32 cellular contexts compared by ENCODE assay signal in the genomic region with DNA sequence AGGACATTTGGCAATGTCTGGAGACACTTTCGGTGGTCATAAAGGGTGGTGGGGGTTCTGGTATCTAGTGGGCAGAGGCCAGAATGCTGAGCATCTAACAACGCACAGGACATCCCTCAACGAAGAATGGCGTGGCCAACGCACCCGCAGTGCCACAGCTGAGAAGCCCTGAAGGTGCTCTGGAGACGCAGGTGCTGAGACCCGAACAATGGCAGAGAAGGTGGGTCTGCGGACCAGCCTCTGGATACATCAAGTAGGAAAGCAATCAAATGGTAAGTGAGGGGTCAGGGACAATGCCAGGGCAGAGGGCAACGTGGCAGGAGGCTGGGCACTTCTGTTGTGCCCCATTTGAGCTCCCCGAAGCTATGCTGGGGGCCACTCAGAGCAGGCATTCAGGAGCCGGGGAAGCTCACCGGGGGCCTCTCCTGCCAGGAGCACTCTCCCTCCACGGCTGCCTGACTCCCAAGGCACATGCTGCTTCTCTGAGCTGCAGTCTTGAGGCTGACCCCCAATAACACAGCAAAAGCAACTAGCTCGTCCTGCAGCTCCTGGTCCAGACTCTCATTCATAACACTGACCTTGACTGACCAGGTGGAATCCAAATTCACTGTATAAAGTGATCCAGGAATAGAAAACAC. TPM values are rescaled to one million over a fixed set of nuclear protein-coding genes. Genes with fewer than 3 reads are reported as not detected.
"Had no signal": no experiment of that assay in that cellular context is flagged by ENCODE, and none has a peak within 500 bp of the region (broad histone marks: within the 10 kb centered on the region; RNA-seq: fewer than 3 reads in every experiment).

No MANE protein-coding gene starts in this region.

- ATAC-seq: foreskin keratinocyte; heart left ventricle; left lobe of liver; lower lobe of right lung; naive thymus-derived CD8-positive, alpha-beta T cell; right lobe of liver; stimulated activated naive CD8-positive, alpha-beta T cell treated with anti-CD3 and anti-CD28 coated beads, Interleukin-15, amount 100 ng/mL, for 72 hours had no signal

- H3K4me3 ChIP-seq: esophagus muscularis mucosa, heart left ventricle, lower lobe of right lung, neural progenitor cell, right lobe of liver, tibial artery had no signal

- H3K27me3 Mint-ChIP-seq: naive thymus-derived CD8-positive, alpha-beta T cell; stimulated activated naive CD8-positive, alpha-beta T cell treated with anti-CD3 and anti-CD28 coated beads, Interleukin-15, amount 100 ng/mL, for 72 hours had no signal

- H3K27ac ChIP-seq: esophagus muscularis mucosa, foreskin keratinocyte, lower lobe of right lung, neural progenitor cell, right lobe of liver, tibial artery, VCaP had no signal

- DNase-seq: activated CD4-positive, alpha-beta T cell treated with anti-CD3 and anti-CD28 coated beads, Interleukin-2, amount 50 U/mL, for 1 hour; activated CD4-positive, CD25-positive, alpha-beta regulatory T cell treated with anti-CD3 and anti-CD28 coated beads, Interleukin-2, amount 50 U/mL, for 72 hours; activated effector memory CD4-positive, alpha-beta T cell treated with anti-CD3 and anti-CD28 coated beads, Interleukin-2, amount 50 U/mL, for 16 hours; activated naive CD4-positive, alpha-beta T cell treated with anti-CD3 and anti-CD28 coated beads, Interleukin-2, amount 50 U/mL, for 16 hours; activated T-cell treated with anti-CD3 and anti-CD28 coated beads for 4 hours; amniotic stem cell; central memory CD4-positive, alpha-beta T cell; foreskin keratinocyte; hypothalamus; immature natural killer cell; lower lobe of right lung; mesenchymal stem cell; naive thymus-derived CD8-positive, alpha-beta T cell; right lobe of liver; stimulated activated CD4-positive, alpha-beta T cell treated with anti-CD3 and anti-CD28 coated beads, Interleukin-12 subunit alpha, Interleukin-12 subunit beta, amount 100 ng/mL, for 4 hours; stimulated activated CD4-positive, alpha-beta T cell treated with anti-CD3 and anti-CD28 coated beads, Interleukin-4, amount 100 ng/mL, for 1 hour; stimulated activated naive CD8-positive, alpha-beta T cell treated with anti-CD3 and anti-CD28 coated beads, Interleukin-15, amount 100 ng/mL, for 72 hours; substantia nigra; T-helper 1 cell; T-helper 9 cell had no signal

- H3K4me3 Mint-ChIP-seq: activated T-helper 1 cell treated with anti-CD3 and anti-CD28 coated beads, Interleukin-12 subunit alpha, Interleukin-12 subunit beta, Interleukin-2, Interleukin-4 antibody, amounts not matched to agents 30 ng/mL and 10 ng/mL and 1 ng/mL, durations not matched to agents 14 hours and 24 hours and 36 hours; dendritic cell treated with granulocyte-macrophage colony-stimulating factor and Interleukin-4, amounts not matched to agents 40 ng/mL and 50 ng/mL, for 4 days; immature natural killer cell; naive thymus-derived CD8-positive, alpha-beta T cell; neural progenitor cell; stimulated activated naive CD8-positive, alpha-beta T cell treated with anti-CD3 and anti-CD28 coated beads, Interleukin-15, amount 100 ng/mL, for 72 hours had no signal

- H3K9me3 Mint-ChIP-seq: activated T-helper 1 cell treated with anti-CD3 and anti-CD28 coated beads, Interleukin-12 subunit alpha, Interleukin-12 subunit beta, Interleukin-2, Interleukin-4 antibody, amounts not matched to agents 30 ng/mL and 10 ng/mL and 1 ng/mL, durations not matched to agents 14 hours and 24 hours and 36 hours; dendritic cell treated with granulocyte-macrophage colony-stimulating factor and Interleukin-4, amounts not matched to agents 40 ng/mL and 50 ng/mL, for 4 days; immature natural killer cell; naive thymus-derived CD8-positive, alpha-beta T cell; neural progenitor cell; stimulated activated naive CD8-positive, alpha-beta T cell treated with anti-CD3 and anti-CD28 coated beads, Interleukin-15, amount 100 ng/mL, for 72 hours had no signal

- H3K4me1 ChIP-seq: foreskin keratinocyte had no signal

- H3K27ac Mint-ChIP-seq: activated T-helper 1 cell treated with anti-CD3 and anti-CD28 coated beads, Interleukin-12 subunit alpha, Interleukin-12 subunit beta, Interleukin-2, Interleukin-4 antibody, amounts not matched to agents 30 ng/mL and 10 ng/mL and 1 ng/mL, durations not matched to agents 14 hours and 24 hours and 36 hours; dendritic cell treated with granulocyte-macrophage colony-stimulating factor and Interleukin-4, amounts not matched to agents 40 ng/mL and 50 ng/mL, for 4 days; neural progenitor cell had no signal

- H3K27me3 ChIP-seq: esophagus muscularis mucosa, foreskin keratinocyte, heart left ventricle, neural progenitor cell, right lobe of liver, tibial artery had no signal

- H3K36me3 ChIP-seq: neural progenitor cell, right lobe of liver had no signal

- H3K9me3 ChIP-seq: esophagus muscularis mucosa, heart left ventricle, lower lobe of right lung, right lobe of liver, tibial artery had no signal

- H3K36me3 Mint-ChIP-seq: immature natural killer cell had no signal

RNA-seq across cellular contexts. Expression of gene AANAT, which starts 57.0 kb away (rescaled TPM):
- total RNA-seq: activated T-helper 1 cell treated with anti-CD3 and anti-CD28 coated beads, Interleukin-12 subunit alpha, Interleukin-12 subunit beta, Interleukin-2, Interleukin-4 antibody, amounts not matched to agents 30 ng/mL and 10 ng/mL and 1 ng/mL, durations not matched to agents 14 hours and 24 hours and 36 hours; esophagus muscularis mucosa; foreskin keratinocyte; heart left ventricle; kidney epithelial cell; left lobe of liver; lower lobe of right lung; naive thymus-derived CD8-positive, alpha-beta T cell; omental fat pad; right lobe of liver; skeletal muscle tissue; ureter had no signal
- polyA plus RNA-seq: foreskin keratinocyte; naive thymus-derived CD8-positive, alpha-beta T cell had no signal
